25 cellular contexts compared by ENCODE assay signal in genomic region chr11:75246673-75247350, GRCh38. TPM values are rescaled to one million over a fixed set of nuclear protein-coding genes. Genes with fewer than 3 reads are reported as not detected.
"Had no signal": no experiment of that assay in that cellular context is flagged by ENCODE, and none has a peak within 500 bp of the region (broad histone marks: within the 10 kb centered on the region; RNA-seq: fewer than 3 reads in every experiment).

No MANE protein-coding gene starts in this region.

- DNase-seq: activated CD4-positive, alpha-beta T cell treated with anti-CD3 and anti-CD28 coated beads, Interleukin-2, amount 10 ng/mL, durations not matched to agents 24 days and 14 days; activated CD8-positive, alpha-beta T cell treated with anti-CD3 and anti-CD28 coated beads for 36 hours; activated naive CD4-positive, alpha-beta T cell; amniotic stem cell; esophagus squamous epithelium; hypothalamus; lower lobe of right lung; mesendoderm; naive B cell; occipital lobe; stimulated activated CD4-positive, alpha-beta T cell treated with anti-CD3 and anti-CD28 coated beads, Interleukin-4, amount 100 ng/mL, for 1 hour; stimulated activated naive CD8-positive, alpha-beta T cell treated with anti-CD3 and anti-CD28 coated beads, Interleukin-15, Interleukin-2, amounts not matched to agents 100 U/mL and 50 U/mL, for 24 hours; T-helper 2 cell had no signal

- H3K27ac ChIP-seq: breast epithelium, coronary artery, esophagus squamous epithelium, gastrocnemius medialis, lower lobe of right lung, tibial nerve, uterus, VCaP had no signal

- H3K36me3 ChIP-seq: breast epithelium, esophagus squamous epithelium, gastrocnemius medialis, lower lobe of right lung, tibial nerve, uterus had no signal

- ATAC-seq: activated CD4-positive, CD25-positive, alpha-beta regulatory T cell treated with anti-CD3 and anti-CD28 coated beads, Interleukin-2, amount 50 U/mL, for 24 hours; activated CD8-positive, alpha-beta T cell treated with anti-CD3 and anti-CD28 coated beads for 36 hours; gastrocnemius medialis; left colon; lower lobe of right lung; stimulated activated naive CD8-positive, alpha-beta T cell treated with anti-CD3 and anti-CD28 coated beads, Interleukin-15, Interleukin-2, amounts not matched to agents 100 U/mL and 50 U/mL, for 24 hours had no signal

- H3K9me3 ChIP-seq: breast epithelium, esophagus squamous epithelium, gastrocnemius medialis, lower lobe of right lung, SK-N-SH, tibial nerve, uterus had no signal

- H3K4me3 Mint-ChIP-seq: activated CD4-positive, alpha-beta T cell treated with anti-CD3 and anti-CD28 coated beads, Interleukin-2, amount 10 ng/mL, durations not matched to agents 24 days and 14 days; activated CD8-positive, alpha-beta T cell treated with anti-CD3 and anti-CD28 coated beads for 36 hours; activated naive CD8-positive, alpha-beta T cell; activated T-helper 1 cell treated with anti-CD3 and anti-CD28 coated beads, Interleukin-12 subunit alpha, Interleukin-12 subunit beta, Interleukin-2, Interleukin-4 antibody, amounts not matched to agents 30 ng/mL and 10 ng/mL and 1 ng/mL, durations not matched to agents 14 hours and 24 hours and 36 hours; naive B cell; neural crest cell had no signal

- H3K4me1 Mint-ChIP-seq: neural crest cell had no signal

- H3K4me3 ChIP-seq: breast epithelium, coronary artery, esophagus squamous epithelium, gastrocnemius medialis, lower lobe of right lung, tibial nerve, uterus had no signal

- H3K27ac Mint-ChIP-seq: activated CD4-positive, alpha-beta T cell treated with anti-CD3 and anti-CD28 coated beads, Interleukin-2, amount 10 ng/mL, durations not matched to agents 24 days and 14 days; activated CD8-positive, alpha-beta T cell treated with anti-CD3 and anti-CD28 coated beads for 36 hours; activated naive CD8-positive, alpha-beta T cell; activated T-helper 1 cell treated with anti-CD3 and anti-CD28 coated beads, Interleukin-12 subunit alpha, Interleukin-12 subunit beta, Interleukin-2, Interleukin-4 antibody, amounts not matched to agents 30 ng/mL and 10 ng/mL and 1 ng/mL, durations not matched to agents 14 hours and 24 hours and 36 hours had no signal

- H3K4me1 ChIP-seq: breast epithelium, gastrocnemius medialis had no signal

- H3K36me3 Mint-ChIP-seq: activated naive CD8-positive, alpha-beta T cell; naive B cell had no signal

- H3K9me3 Mint-ChIP-seq: activated CD4-positive, alpha-beta T cell treated with anti-CD3 and anti-CD28 coated beads, Interleukin-2, amount 10 ng/mL, durations not matched to agents 24 days and 14 days; activated CD8-positive, alpha-beta T cell treated with anti-CD3 and anti-CD28 coated beads for 36 hours; activated T-helper 1 cell treated with anti-CD3 and anti-CD28 coated beads, Interleukin-12 subunit alpha, Interleukin-12 subunit beta, Interleukin-2, Interleukin-4 antibody, amounts not matched to agents 30 ng/mL and 10 ng/mL and 1 ng/mL, durations not matched to agents 14 hours and 24 hours and 36 hours; neural crest cell had no signal

RNA-seq across cellular contexts. Expression of gene TPBGL, which starts 6.2 kb away (rescaled TPM):
- total RNA-seq: gastrocnemius medialis had no signal
